Comparison of ENCODE assay signal across 25 cellular contexts in genomic region chr1:39699419-39699818, GRCh38. TPM values are rescaled to one million over a fixed set of nuclear protein-coding genes. Genes with fewer than 3 reads are reported as not detected.
DNase-seq lines count a peak whose midpoint lies in the region; ATAC-seq and TF ChIP-seq lines count a peak whose summit lies in the region.
"Had no signal": no experiment of that assay in that cellular context is flagged by ENCODE, and none has a peak within 500 bp of the region (broad histone marks: within the 10 kb centered on the region; RNA-seq: fewer than 3 reads in every experiment).

No MANE protein-coding gene starts in this region.

- no peak for TF ChIP-seq EP300 in gastroesophageal sphincter (IDR thresholded peaks at IDR 0.05)

- ATAC-seq in gastroesophageal sphincter (no peak), HG03045 (IDR thresholded peaks at IDR 0.05; ENCODE audit: unreplicated experiment) (no peak)
- ATAC-seq: SK-N-SH treated with all-trans-retinoic acid at 6 μM for 48 hours had no signal

- CTCF ChIA-PET in AG04450 (lab: Charles Lee), result no interaction called here

- no peak overlapping the region for H3K27ac ChIP-seq in AG04450 (ENCODE audit: low read depth, low read length)
- H3K27ac ChIP-seq in gastroesophageal sphincter, result no peak overlapping the region
- H3K27ac ChIP-seq: A549, BLaER1, Peyer's patch had no signal

- DNase-seq in AG04450 (ENCODE audit: low read depth, low spot score) (no peak), astrocyte of the cerebellum (ENCODE audit: low read depth) (no peak), fibroblast of villous mesenchyme (ENCODE audit: low read depth) (no peak), EL (no peak), GM10266 (ENCODE audit: extremely low spot score) (no peak)
- DNase-seq: CD4-positive, alpha-beta T cell; COR-L47; DMS 273 treated with DMSO at 0.1 percent for 48 hours; KBM-7; NCI-H1092 treated with DMSO at 0.1 percent for 48 hours; NCI-H1436 treated with DMSO at 0.1 percent for 48 hours; NCI-H2029; NCI-H2171; NCI-H524 treated with DMSO at 0.1 percent for 48 hours; NCI-H82; Peyer's patch had no signal

- POLR2A ChIA-PET in AG04450 (lab: Yijun Ruan, JAX), result no interaction called here

- H3K27me3 ChIP-seq in AG04450 (ENCODE audit: control insufficient read depth, insufficient read depth, low read length) (peaks cover 47% of the 10 kb centered on the region), gastroesophageal sphincter (peaks cover 31% of the 10 kb centered on the region)
- H3K27me3 ChIP-seq: BLaER1, Peyer's patch had no signal

- H3K9me3 ChIP-seq in AG04450 (ENCODE audit: control insufficient read depth, insufficient read depth, low read length), result no peaks in the 10 kb centered on the region
- no peaks in the 10 kb centered on the region for H3K9me3 ChIP-seq in gastroesophageal sphincter
- H3K9me3 ChIP-seq: A549, BLaER1, HAP-1, Peyer's patch had no signal

- peak; percentile 16 for TF ChIP-seq CTCF in AG04450 (IDR thresholded peaks at IDR 0.05; ENCODE audit: low read depth, low read length)
- TF ChIP-seq CTCF in GM12873 (IDR thresholded peaks at IDR 0.05; ENCODE audit: insufficient read depth, low read depth, low read length, missing control alignments), result peak; percentile 23
- peak; percentile 16 for TF ChIP-seq CTCF in astrocyte of the cerebellum (IDR thresholded peaks at IDR 0.05; ENCODE audit: low read depth, low read length, missing control alignments)
- TF ChIP-seq CTCF in fibroblast of villous mesenchyme (IDR thresholded peaks at IDR 0.05; ENCODE audit: insufficient read depth, low read depth, low read length), result peak; percentile 16
- no peak for TF ChIP-seq CTCF in gastroesophageal sphincter (IDR thresholded peaks at IDR 0.05)
- no peak for TF ChIP-seq CTCF in GM10266 (IDR thresholded peaks at IDR 0.05; ENCODE audit: control insufficient read depth, insufficient read depth, low read depth, missing control alignments)

- H3K4me1 ChIP-seq in gastroesophageal sphincter, result peaks cover 0 to 10% (median 0%) of the 10 kb centered on the region in 3 donors
- H3K4me1 ChIP-seq: A549, BLaER1, Peyer's patch had no signal

- WGBS in gastroesophageal sphincter (ENCODE audit: low coverage in 1 of 2), 2 donors, result 96 to 100% methylated on average over 3 of the region's 3 CpGs

- no peaks in the 10 kb centered on the region for H3K36me3 ChIP-seq in gastroesophageal sphincter
- H3K36me3 ChIP-seq: BLaER1, HAP-1, Peyer's patch had no signal

- in situ Hi-C loops in astrocyte of the cerebellum (cut with HindIII; ENCODE audit: low sequenced_read_pairs), result no loop called here

- H3K4me3 ChIP-seq in AG04450 (ENCODE audit: low read depth, low read length) (no peak overlapping the region), astrocyte of the cerebellum (ENCODE audit: low read depth, low read length) (no peak overlapping the region), fibroblast of villous mesenchyme (ENCODE audit: low read depth, low read length) (no peak overlapping the region), gastroesophageal sphincter (no peak overlapping the region)
- H3K4me3 ChIP-seq: A549, BLaER1, HAP-1, Peyer's patch had no signal

- no peak for TF ChIP-seq POLR2A in gastroesophageal sphincter (IDR thresholded peaks at IDR 0.05)

RNA-seq across cellular contexts. Expression of gene HPCAL4, which starts 8.2 kb away (rescaled TPM):
- not detected in 2 replicates for polyA plus RNA-seq in AG04450 (2011; rRNA removed)
- polyA minus RNA-seq in AG04450 (2011; rRNA and poly(A)+ RNA removed), result not detected in 2 replicates
- total RNA-seq in fibroblast of villous mesenchyme, result not detected in 2 replicates
- 1 to 10 TPM in 1 of 4 donors, under 1 TPM in 1, not detected in 2; 0.17 to 1.8 TPM for total RNA-seq in gastroesophageal sphincter
- total RNA-seq: HT1080, OCI-LY7 had no signal

RNA-seq across cellular contexts. Expression of gene NT5C1A, which starts 27.5 kb away (rescaled TPM):
- polyA plus RNA-seq in AG04450 (2011; rRNA removed), result not detected in 2 replicates
- 0.18 TPM in 1 of 2 replicates, not detected in the other for polyA minus RNA-seq in AG04450 (2011; rRNA and poly(A)+ RNA removed)
- total RNA-seq in fibroblast of villous mesenchyme (not detected in 2 replicates), gastroesophageal sphincter (1 to 10 TPM in 1 of 4 donors, not detected in 3; 1.1 TPM)
- total RNA-seq: HT1080, OCI-LY7, Peyer's patch had no signal
- polyA plus RNA-seq: A549 had no signal

RNA-seq across cellular contexts. Expression of gene PPIE, which starts 39.3 kb away (rescaled TPM):
- polyA plus RNA-seq in AG04450 (2011; rRNA removed), result 68.0 and 72.5 TPM in 2 replicates
- 22.8 and 23.1 TPM in 2 replicates for polyA minus RNA-seq in AG04450 (2011; rRNA and poly(A)+ RNA removed)
- 23.8 and 31.1 TPM in 2 replicates for total RNA-seq in fibroblast of villous mesenchyme
- 10 to 100 TPM; 38.5 to 45.1 (median 42.0) TPM for total RNA-seq in gastroesophageal sphincter

RNA-seq across cellular contexts. Expression of gene HEYL, which starts 60.0 kb away (rescaled TPM):
- 0.14 TPM in 2 replicates for polyA plus RNA-seq in AG04450 (2011; rRNA removed)
- polyA minus RNA-seq in AG04450 (2011; rRNA and poly(A)+ RNA removed), result 0.17 and 0.18 TPM in 2 replicates
- total RNA-seq in fibroblast of villous mesenchyme, result under 0.01 and 0.32 TPM in 2 replicates
- 1 to 10 TPM; 3.0 to 8.4 (median 6.0) TPM for total RNA-seq in gastroesophageal sphincter
- total RNA-seq: HT1080, OCI-LY7 had no signal

Comparison
In these comparisons a context has a peak if more than half of its experiments do, and no peak if none do; other contexts are left out.
1. CTCF ChIP-seq: peak in AG04450 (single experiment), GM12873 (single experiment), astrocyte of the cerebellum (single experiment) and fibroblast of villous mesenchyme (single experiment); none in gastroesophageal sphincter (0 of 4) and GM10266 (single experiment).